ENCODE assay signal across 9 cellular contexts in genomic region chr4:170990989-170991589, GRCh38.
DNase-seq lines count a peak whose midpoint lies in the region; ATAC-seq and TF ChIP-seq lines count a peak whose summit lies in the region.
"Had no signal": no experiment of that assay in that cellular context is flagged by ENCODE, and none has a peak within 500 bp of the region (broad histone marks: within the 10 kb centered on the region; RNA-seq: fewer than 3 reads in every experiment).

No MANE protein-coding gene starts in this region.

- H3K36me3 ChIP-seq in testis (ENCODE audit: low read depth, missing control alignments) = no peaks in the 10 kb centered on the region

- DNase-seq in SIG-M5 treated with dmso at 0.1 percent for 504 hours (lab: John Stamatoyannopoulos, UW; ENCODE audit: unreplicated experiment) (peak; percentile 67), SIG-M5 (lab: John Stamatoyannopoulos, UW) (no peak), NCI-H2081 treated with DMSO at 0.1 percent for 48 hours (lab: John Stamatoyannopoulos, UW) (peak; percentile 1), choroid plexus epithelial cell (ENCODE audit: low read depth) (peak; percentile 55), testis (peak; percentile 53), coronary artery (ENCODE audit: low spot score) (no peak)
- DNase-seq in activated naive CD4-positive, alpha-beta T cell (lab: John Stamatoyannopoulos, UW) = no peak
- DNase-seq: activated naive CD8-positive, alpha-beta T cell treated with anti-CD3 and anti-CD28 coated beads, Interleukin-2, amount 10 ng/mL, durations not matched to agents 7 days and 5 days had no signal

- WGBS in testis, 2 donors = 46 to 61% methylated on average over 8 of the region's 8 CpGs

- H3K27ac ChIP-seq in testis (no peak overlapping the region), coronary artery (no peak overlapping the region)

- peak; percentile 92 for ATAC-seq in HG02885 (IDR thresholded peaks at IDR 0.05; ENCODE audit: poor library complexity, unreplicated experiment)

- no peaks in the 10 kb centered on the region for H3K27me3 ChIP-seq in testis

- H3K4me1 ChIP-seq in testis = no peaks in the 10 kb centered on the region

- intact Hi-C loops in testis (cut with DNase I; ENCODE audit: low total_unique reads) = no loop called here

- no peak for TF ChIP-seq POLR2A in testis (IDR thresholded peaks at IDR 0.05)

- no peaks in the 10 kb centered on the region for H3K9me3 ChIP-seq in testis

- no peak overlapping the region for H3K4me3 ChIP-seq in choroid plexus epithelial cell (ENCODE audit: low read depth, low read length)
- H3K4me3 ChIP-seq in testis = no peak overlapping the region
- no peak overlapping the region for H3K4me3 ChIP-seq in coronary artery

- TF ChIP-seq CTCF in choroid plexus epithelial cell (conservative IDR thresholded peaks at IDR 0.05; ENCODE audit: low read depth, low read length) = peak; percentile 58
- peak in 2 of 3 experiments; percentile 11 to 17 for TF ChIP-seq CTCF in testis (IDR thresholded peaks at IDR 0.05)
- TF ChIP-seq CTCF in coronary artery (IDR thresholded peaks at IDR 0.05) = no peak

Comparison
In these comparisons a context has a peak if more than half of its experiments do, and no peak if none do; other contexts are left out.
1. DNase-seq: peak in SIG-M5 treated with dmso at 0.1 percent for 504 hours (single experiment), NCI-H2081 treated with DMSO at 0.1 percent for 48 hours (single experiment), choroid plexus epithelial cell (single experiment) and testis (single experiment); none in SIG-M5 (single experiment), activated naive CD4-positive, alpha-beta T cell (0 of 4) and coronary artery (single experiment).